In genomic region chr5:107263387-107264003, GRCh38 we compare ENCODE assay signal across 10 cellular contexts.
A peak's percentile ranks its signal among the peaks of the same experiment; 100 is the strongest.
DNase-seq lines count a peak whose midpoint lies in the region; ATAC-seq and TF ChIP-seq lines count a peak whose summit lies in the region.
"Had no signal": no experiment of that assay in that cellular context is flagged by ENCODE, and none has a peak within 500 bp of the region (broad histone marks: within the 10 kb centered on the region; RNA-seq: fewer than 3 reads in every experiment).

No MANE protein-coding gene starts in this region.

- H3K27me3 Mint-ChIP-seq in activated T-helper 2 cell treated with anti-CD3 and anti-CD28 coated beads, Interferon-gamma antibody, Interleukin-2, Interleukin-4, amounts not matched to agents 10 μg/mL and 5 μg/mL and 100 μg/mL, durations not matched to agents 14 hours and 24 hours and 36 hours (ENCODE audit: low read depth): no peaks in the 10 kb centered on the region

- H3K4me3 Mint-ChIP-seq in activated T-helper 2 cell treated with anti-CD3 and anti-CD28 coated beads, Interferon-gamma antibody, Interleukin-2, Interleukin-4, amounts not matched to agents 10 μg/mL and 5 μg/mL and 100 μg/mL, durations not matched to agents 14 hours and 24 hours and 36 hours (ENCODE audit: low read depth): no peak overlapping the region
- H3K4me3 Mint-ChIP-seq: CD8-positive, alpha-beta T cell had no signal

- H3K4me3 ChIP-seq in vagina: no peak overlapping the region

- H3K4me1 Mint-ChIP-seq in activated T-helper 2 cell treated with anti-CD3 and anti-CD28 coated beads, Interferon-gamma antibody, Interleukin-2, Interleukin-4, amounts not matched to agents 10 μg/mL and 5 μg/mL and 100 μg/mL, durations not matched to agents 14 hours and 24 hours and 36 hours (ENCODE audit: low read depth): peaks cover 5% of the 10 kb centered on the region

- peaks cover 26% of the 10 kb centered on the region for H3K9me3 Mint-ChIP-seq in activated T-helper 2 cell treated with anti-CD3 and anti-CD28 coated beads, Interferon-gamma antibody, Interleukin-2, Interleukin-4, amounts not matched to agents 10 μg/mL and 5 μg/mL and 100 μg/mL, durations not matched to agents 14 hours and 24 hours and 36 hours

- H3K27ac Mint-ChIP-seq in activated T-helper 2 cell treated with anti-CD3 and anti-CD28 coated beads, Interferon-gamma antibody, Interleukin-2, Interleukin-4, amounts not matched to agents 10 μg/mL and 5 μg/mL and 100 μg/mL, durations not matched to agents 14 hours and 24 hours and 36 hours: peak overlapping the region; percentile 21
- H3K27ac Mint-ChIP-seq: CD8-positive, alpha-beta T cell had no signal

- no peaks in the 10 kb centered on the region for H3K4me1 ChIP-seq in vagina

- H3K27me3 ChIP-seq in vagina: no peaks in the 10 kb centered on the region

- DNase-seq in activated T-helper 2 cell treated with anti-CD3 and anti-CD28 coated beads, Interferon-gamma antibody, Interleukin-2, Interleukin-4, amounts not matched to agents 10 μg/mL and 5 μg/mL and 100 μg/mL, durations not matched to agents 14 hours and 24 hours and 36 hours (ENCODE audit: low spot score): no peak
- no peak for DNase-seq in SHP77 treated with DMSO at 0.1 percent for 48 hours (lab: John Stamatoyannopoulos, UW)
- no peak for DNase-seq in left colon
- no peak for DNase-seq in midbrain (lab: John Stamatoyannopoulos, UW)
- DNase-seq in vagina (ENCODE audit: extremely low spot score in 2 of 2): no peak
- DNase-seq: CD8-positive, alpha-beta T cell; NCI-H82 had no signal

- no peak for TF ChIP-seq POLR2A in vagina (IDR thresholded peaks at IDR 0.05)

- TF ChIP-seq CTCF in vagina (IDR thresholded peaks at IDR 0.05): no peak

- no peaks in the 10 kb centered on the region for H3K36me3 Mint-ChIP-seq in activated T-helper 2 cell treated with anti-CD3 and anti-CD28 coated beads, Interferon-gamma antibody, Interleukin-2, Interleukin-4, amounts not matched to agents 10 μg/mL and 5 μg/mL and 100 μg/mL, durations not matched to agents 14 hours and 24 hours and 36 hours (ENCODE audit: low read depth)
- H3K36me3 Mint-ChIP-seq: CD8-positive, alpha-beta T cell had no signal

- no peaks in the 10 kb centered on the region for H3K36me3 ChIP-seq in vagina

- ATAC-seq in GM18498 (IDR thresholded peaks at IDR 0.05; ENCODE audit: unreplicated experiment): peak; percentile 83
- peak; percentile 79 for ATAC-seq in GM19455 (IDR thresholded peaks at IDR 0.05; ENCODE audit: unreplicated experiment)
- peak; percentile 70 for ATAC-seq in HG02938 (IDR thresholded peaks at IDR 0.05; ENCODE audit: unreplicated experiment)
- ATAC-seq in left colon: no peak
- ATAC-seq: CD8-positive, alpha-beta T cell had no signal

- no peaks in the 10 kb centered on the region for H3K9me3 ChIP-seq in vagina

- no peak overlapping the region for H3K27ac ChIP-seq in vagina

- intact Hi-C loops in activated T-helper 2 cell treated with anti-CD3 and anti-CD28 coated beads, Interferon-gamma antibody, Interleukin-2, Interleukin-4, amounts not matched to agents 10 μg/mL and 5 μg/mL and 100 μg/mL, durations not matched to agents 14 hours and 24 hours and 36 hours (cut with micrococcal nuclease): loop anchor here (2.0 to 5.0 kb wide), 3 partner anchors 25 to 125 kb away; no protein-coding TSS in a partner anchor
- intact Hi-C loops in left colon (cut with DNase I, micrococcal nuclease) (no loop called here), vagina (cut with DNase I) (no loop called here)
